In the genomic region with DNA sequence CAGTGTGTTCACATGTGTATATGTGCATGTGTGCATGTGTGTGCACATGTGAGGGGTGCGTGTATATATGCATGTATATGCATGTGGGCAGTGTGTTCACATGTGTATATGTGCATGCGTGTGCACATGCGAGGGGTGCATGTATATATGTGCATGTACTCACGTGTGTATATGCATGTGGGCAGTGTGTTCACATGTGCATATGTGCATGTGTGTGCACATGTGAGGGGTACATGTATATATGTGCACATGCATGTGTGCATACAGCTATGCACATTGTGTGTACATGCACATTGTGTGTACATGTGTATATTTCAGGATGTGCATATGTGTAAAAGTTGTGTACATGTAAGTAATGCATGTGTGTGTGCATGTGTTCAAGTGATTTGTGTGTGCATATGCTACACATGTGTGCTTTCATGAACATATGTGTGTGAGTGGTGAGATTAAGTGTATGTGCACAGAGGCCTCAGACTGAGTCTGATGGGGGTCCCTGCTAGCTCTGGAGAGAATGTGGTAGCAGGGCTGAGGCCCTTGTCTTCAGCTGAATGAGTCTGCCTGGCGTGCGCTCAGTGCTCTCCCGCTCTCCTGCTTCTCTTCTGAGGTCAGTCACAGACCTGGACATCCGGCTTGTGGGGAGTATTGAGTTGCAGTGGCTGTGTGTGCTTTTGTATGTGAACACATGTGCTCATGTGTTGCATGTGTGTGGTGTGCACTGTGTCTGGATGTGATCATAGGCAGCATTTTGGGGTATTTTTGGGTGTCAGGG, we compare ENCODE assay signal across 24 cellular contexts. TPM values are rescaled to one million over a fixed set of nuclear protein-coding genes. Genes with fewer than 3 reads are reported as not detected.
DNase-seq lines count a peak whose midpoint lies in the region; ATAC-seq and TF ChIP-seq lines count a peak whose summit lies in the region.
"Had no signal": no experiment of that assay in that cellular context is flagged by ENCODE, and none has a peak within 500 bp of the region (broad histone marks: within the 10 kb centered on the region; RNA-seq: fewer than 3 reads in every experiment).

No MANE protein-coding gene starts in this region.

- H3K9me3 ChIP-seq in lower lobe of right lung, result no peaks in the 10 kb centered on the region

- H3K27me3 ChIP-seq in H7 (ENCODE audit: control insufficient read depth, insufficient read depth, low read length) (no peaks in the 10 kb centered on the region), lower lobe of right lung (ENCODE audit: low read depth) (peaks cover 19% of the 10 kb centered on the region)

- no peak for ATAC-seq in lower lobe of right lung
- no peak for ATAC-seq in sciatic nerve
- ATAC-seq in HG03039 (IDR thresholded peaks at IDR 0.05; ENCODE audit: unreplicated experiment), result no peak
- no peak for ATAC-seq in HG03571 (IDR thresholded peaks at IDR 0.05; ENCODE audit: unreplicated experiment)
- no peak for ATAC-seq in activated CD4-positive, CD25-positive, alpha-beta regulatory T cell treated with anti-CD3 and anti-CD28 coated beads, Interleukin-2, amount 50 U/mL, for 24 hours

- no peak overlapping the region for H3K27ac ChIP-seq in lower lobe of right lung
- H3K27ac ChIP-seq: 22Rv1, C4-2B, SK-N-MC had no signal

- no peaks in the 10 kb centered on the region for H3K4me1 ChIP-seq in lower lobe of right lung

- intact Hi-C loops in lower lobe of right lung (cut with DNase I) (no loop called here), sciatic nerve (cut with DNase I) (no loop called here)

- no peak overlapping the region for H3K4me3 ChIP-seq in H7 (ENCODE audit: insufficient read depth, low read depth, low read length)
- no peak overlapping the region for H3K4me3 ChIP-seq in lower lobe of right lung
- H3K4me3 ChIP-seq: SK-N-MC had no signal

- no peaks in the 10 kb centered on the region for H3K36me3 ChIP-seq in H7 (replicated peaks; ENCODE audit: control insufficient read depth, insufficient read depth, low read length)
- no peaks in the 10 kb centered on the region for H3K36me3 ChIP-seq in lower lobe of right lung

- no peak for TF ChIP-seq CTCF in lower lobe of right lung (IDR thresholded peaks at IDR 0.05)

- DNase-seq in activated naive CD4-positive, alpha-beta T cell treated with anti-CD3 and anti-CD28 coated beads, Interleukin-2, amount 50 U/mL, for 16 hours, result peak; percentile 3
- DNase-seq in activated naive CD4-positive, alpha-beta T cell (lab: John Stamatoyannopoulos, UW), result no peak
- DNase-seq in H7 (peak; percentile 17), lower lobe of right lung (peak; percentile 14), sciatic nerve (ENCODE audit: low spot score) (peak; percentile 4)
- DNase-seq: CD8-positive, alpha-beta memory T cell; DMS 273 treated with DMSO at 0.1 percent for 48 hours; DND-41; NCI-H1092; NCI-H1417 treated with DMSO at 0.1 percent for 48 hours; NCI-H1694 treated with DMSO at 0.1 percent for 48 hours; NCI-H2081; NCI-H2227 treated with DMSO at 0.1 percent for 48 hours; NCI-H510A; NCI-H69; RPMI8226; SIG-M5 had no signal

RNA-seq across cellular contexts. Expression of a gene that starts 19.9 kb away (rescaled TPM):
- total RNA-seq in H7 (2014; rRNA removed; shearing (Covaris generic)), result 0.69 and 2.1 TPM in 2 replicates
- total RNA-seq in lower lobe of right lung (not detected), sciatic nerve (not detected)

RNA-seq across cellular contexts. Expression of a gene that starts 37.0 kb away (rescaled TPM):
- not detected in 2 replicates for total RNA-seq in H7 (2014; rRNA removed; shearing (Covaris generic))
- not detected for total RNA-seq in lower lobe of right lung
- not detected for total RNA-seq in sciatic nerve
- total RNA-seq: B cell; CD8-positive, alpha-beta memory T cell had no signal

Comparison
In these comparisons a context has a peak if more than half of its experiments do, and no peak if none do; other contexts are left out.
1. DNase-seq: peak in activated naive CD4-positive, alpha-beta T cell treated with anti-CD3 and anti-CD28 coated beads, Interleukin-2, amount 50 U/mL, for 16 hours (single experiment), H7 (single experiment), lower lobe of right lung (single experiment) and sciatic nerve (single experiment); none in activated naive CD4-positive, alpha-beta T cell (0 of 4).